2 cellular contexts compared by ENCODE assay signal in the genomic region with DNA sequence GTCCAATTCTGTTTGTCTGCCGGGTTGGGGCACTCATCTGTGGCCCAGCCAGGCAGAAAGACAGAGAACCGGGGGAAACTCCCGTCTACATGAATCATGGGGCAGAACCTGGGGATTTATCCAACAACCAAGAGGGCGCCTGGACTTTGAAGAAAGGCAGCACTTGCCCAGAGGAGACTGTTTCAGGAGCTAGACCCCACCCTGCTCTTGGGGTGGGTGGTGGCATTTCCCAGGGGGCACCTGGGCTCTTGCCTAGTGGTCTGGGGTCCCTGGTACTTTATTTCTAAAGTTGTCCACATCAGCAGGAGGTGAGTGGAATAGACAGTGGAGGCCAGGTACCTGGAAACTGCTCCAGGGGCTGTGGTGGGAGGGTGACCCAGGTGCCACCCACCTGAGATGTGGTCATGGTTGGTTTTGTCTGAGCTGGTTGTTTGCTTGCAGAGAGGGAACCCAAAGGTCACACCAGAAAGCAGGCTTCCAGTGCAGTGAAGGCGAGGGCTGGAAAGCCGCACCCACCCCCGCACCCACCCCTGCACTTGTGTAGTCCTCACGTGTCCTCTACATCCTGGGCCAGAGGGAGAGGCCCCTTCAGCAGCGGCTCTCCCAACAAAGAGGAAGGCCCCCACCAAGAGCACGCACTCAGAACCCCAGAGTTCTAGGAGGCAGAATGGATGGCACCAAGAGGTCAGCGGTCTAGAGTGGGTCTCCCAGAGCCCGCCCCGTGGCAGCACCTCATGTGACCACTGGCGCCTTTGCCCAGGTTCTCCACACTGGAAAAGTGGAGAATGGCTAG.
TF ChIP-seq lines count a peak whose summit lies in the region.

No MANE protein-coding gene starts in this region.

TF ChIP-seq in SK-N-SH treated with all-trans-retinoic acid at 6 μM for 48 hours, 23 proteins besides CTCF, POLR2A, EP300 and RAD21 (continued from another document):
- no peak for TF ChIP-seq PPARA (CRISPR knock-in tag; IDR thresholded peaks at IDR 0.05; ENCODE audit: borderline replicate concordance)
- no peak for TF ChIP-seq ZNF565 (CRISPR knock-in tag; conservative IDR thresholded peaks at IDR 0.05; ENCODE audit: low read depth)
- no peak for TF ChIP-seq ZFP3 (CRISPR knock-in tag; IDR thresholded peaks at IDR 0.05)
- no peak for TF ChIP-seq CSDC2 (CRISPR knock-in tag; IDR thresholded peaks at IDR 0.05)
- TF ChIP-seq, protein P1, sequence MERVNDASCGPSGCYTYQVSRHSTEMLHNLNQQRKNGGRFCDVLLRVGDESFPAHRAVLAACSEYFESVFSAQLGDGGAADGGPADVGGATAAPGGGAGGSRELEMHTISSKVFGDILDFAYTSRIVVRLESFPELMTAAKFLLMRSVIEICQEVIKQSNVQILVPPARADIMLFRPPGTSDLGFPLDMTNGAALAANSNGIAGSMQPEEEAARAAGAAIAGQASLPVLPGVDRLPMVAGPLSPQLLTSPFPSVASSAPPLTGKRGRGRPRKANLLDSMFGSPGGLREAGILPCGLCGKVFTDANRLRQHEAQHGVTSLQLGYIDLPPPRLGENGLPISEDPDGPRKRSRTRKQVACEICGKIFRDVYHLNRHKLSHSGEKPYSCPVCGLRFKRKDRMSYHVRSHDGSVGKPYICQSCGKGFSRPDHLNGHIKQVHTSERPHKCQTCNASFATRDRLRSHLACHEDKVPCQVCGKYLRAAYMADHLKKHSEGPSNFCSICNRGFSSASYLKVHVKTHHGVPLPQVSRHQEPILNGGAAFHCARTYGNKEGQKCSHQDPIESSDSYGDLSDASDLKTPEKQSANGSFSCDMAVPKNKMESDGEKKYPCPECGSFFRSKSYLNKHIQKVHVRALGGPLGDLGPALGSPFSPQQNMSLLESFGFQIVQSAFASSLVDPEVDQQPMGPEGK (CRISPR knock-in tag; IDR thresholded peaks at IDR 0.05; ENCODE audit: borderline replicate concordance), result no peak
- TF ChIP-seq SNAI2 (CRISPR knock-in tag; IDR thresholded peaks at IDR 0.05), result no peak
- no peak for TF ChIP-seq ARNTL (CRISPR knock-in tag; IDR thresholded peaks at IDR 0.05; ENCODE audit: borderline replicate concordance, low read depth)
- TF ChIP-seq ZNF70 (CRISPR knock-in tag; IDR thresholded peaks at IDR 0.05), result no peak
- no peak for TF ChIP-seq ISL1 (CRISPR knock-in tag; IDR thresholded peaks at IDR 0.05)
- no peak for TF ChIP-seq ESRRG (CRISPR knock-in tag; IDR thresholded peaks at IDR 0.05)
- TF ChIP-seq, protein P2, sequence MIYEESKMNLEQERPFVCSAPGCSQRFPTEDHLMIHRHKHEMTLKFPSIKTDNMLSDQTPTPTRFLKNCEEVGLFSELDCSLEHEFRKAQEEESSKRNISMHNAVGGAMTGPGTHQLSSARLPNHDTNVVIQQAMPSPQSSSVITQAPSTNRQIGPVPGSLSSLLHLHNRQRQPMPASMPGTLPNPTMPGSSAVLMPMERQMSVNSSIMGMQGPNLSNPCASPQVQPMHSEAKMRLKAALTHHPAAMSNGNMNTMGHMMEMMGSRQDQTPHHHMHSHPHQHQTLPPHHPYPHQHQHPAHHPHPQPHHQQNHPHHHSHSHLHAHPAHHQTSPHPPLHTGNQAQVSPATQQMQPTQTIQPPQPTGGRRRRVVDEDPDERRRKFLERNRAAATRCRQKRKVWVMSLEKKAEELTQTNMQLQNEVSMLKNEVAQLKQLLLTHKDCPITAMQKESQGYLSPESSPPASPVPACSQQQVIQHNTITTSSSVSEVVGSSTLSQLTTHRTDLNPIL (CRISPR knock-in tag; IDR thresholded peaks at IDR 0.05; ENCODE audit: low read depth), result no peak

TF ChIP-seq in SK-N-SH, 30 proteins besides CTCF, POLR2A, EP300 and RAD21 (continued from another document):
- TF ChIP-seq, protein P3, sequence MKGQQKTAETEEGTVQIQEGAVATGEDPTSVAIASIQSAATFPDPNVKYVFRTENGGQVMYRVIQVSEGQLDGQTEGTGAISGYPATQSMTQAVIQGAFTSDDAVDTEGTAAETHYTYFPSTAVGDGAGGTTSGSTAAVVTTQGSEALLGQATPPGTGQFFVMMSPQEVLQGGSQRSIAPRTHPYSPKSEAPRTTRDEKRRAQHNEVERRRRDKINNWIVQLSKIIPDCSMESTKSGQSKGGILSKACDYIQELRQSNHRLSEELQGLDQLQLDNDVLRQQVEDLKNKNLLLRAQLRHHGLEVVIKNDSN (IDR thresholded peaks at IDR 0.05; ENCODE audit: borderline replicate concordance, low read depth), result no peak
- TF ChIP-seq MEF2A (IDR thresholded peaks at IDR 0.05; ENCODE audit: borderline replicate concordance, low read depth) (no peak), RFX5 (IDR thresholded peaks at IDR 0.05; ENCODE audit: low read length) (no peak)
